28 cellular contexts compared by ENCODE assay signal in the genomic region with DNA sequence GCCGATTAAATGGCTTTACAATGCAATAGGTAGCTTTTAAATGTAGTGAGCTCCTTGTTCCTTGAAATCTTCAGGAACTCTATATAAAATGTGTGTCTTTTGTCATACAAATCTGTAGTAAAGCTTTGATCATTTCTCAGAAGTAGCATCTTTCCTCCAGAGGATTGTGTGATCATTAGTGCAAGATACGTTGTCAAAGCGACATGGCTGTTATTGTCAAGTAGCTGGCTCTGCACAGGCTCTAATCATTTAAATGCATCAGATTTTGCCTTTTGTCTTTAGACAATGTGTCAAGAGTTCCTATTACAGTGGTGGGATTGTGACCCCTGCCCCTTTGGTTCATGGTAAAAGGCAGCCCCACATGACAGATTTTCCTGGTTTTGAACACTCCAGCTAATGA.
"Had no signal": no experiment of that assay in that cellular context is flagged by ENCODE, and none has a peak within 500 bp of the region (broad histone marks: within the 10 kb centered on the region; RNA-seq: fewer than 3 reads in every experiment).

No MANE protein-coding gene starts in this region.

- H3K4me3 ChIP-seq: ovary, psoas muscle, right lobe of liver, sigmoid colon, stomach, thoracic aorta, thyroid gland, tibial nerve, upper lobe of left lung, vagina had no signal

- H3K4me1 Mint-ChIP-seq: naive thymus-derived CD8-positive, alpha-beta T cell; nephron progenitor cell had no signal

- ATAC-seq: naive thymus-derived CD8-positive, alpha-beta T cell; natural killer cell treated with Interleukin-12 subunit alpha and Interleukin-12 subunit beta and Interleukin-15 and Interleukin-18, amount 100 ng/mL, for 72 hours; psoas muscle; right cardiac atrium; right lobe of liver; stimulated activated effector memory CD8-positive, alpha-beta T cell treated with anti-CD3 and anti-CD28 coated beads, Interleukin-12 subunit alpha, Interleukin-12 subunit beta, amount 100 ng/mL, for 72 hours; stimulated activated naive B cell treated with anti-CD40 and anti-IgM and Interleukin-4, amounts not matched to agents 10 μg/mL and 1 μg/mL and 100 μg/mL, for 72 hours had no signal

- H3K79me2 ChIP-seq: parathyroid adenoma had no signal

- H3K27ac ChIP-seq: ovary, parathyroid adenoma, psoas muscle, right lobe of liver, sigmoid colon, stomach, thoracic aorta, thyroid gland, tibial nerve, upper lobe of left lung, vagina had no signal

- H3K27ac Mint-ChIP-seq: naive thymus-derived CD8-positive, alpha-beta T cell; natural killer cell treated with Interleukin-12 subunit alpha and Interleukin-12 subunit beta and Interleukin-15 and Interleukin-18, amount 100 ng/mL, for 72 hours; nephron progenitor cell; progenitor cell of endocrine pancreas; stimulated activated effector memory CD8-positive, alpha-beta T cell treated with anti-CD3 and anti-CD28 coated beads, Interleukin-12 subunit alpha, Interleukin-12 subunit beta, amount 100 ng/mL, for 72 hours; stimulated activated naive B cell treated with anti-CD40 and anti-IgM and Interleukin-4, amounts not matched to agents 10 μg/mL and 1 μg/mL and 100 μg/mL, for 72 hours; stimulated activated naive CD8-positive, alpha-beta T cell treated with anti-CD3 and anti-CD28 coated beads, Interleukin-15, Interleukin-2, amounts not matched to agents 100 ng/mL and 50 ng/mL, for 24 hours had no signal

- H3K36me3 Mint-ChIP-seq: stimulated activated effector memory CD8-positive, alpha-beta T cell treated with anti-CD3 and anti-CD28 coated beads, Interleukin-12 subunit alpha, Interleukin-12 subunit beta, amount 100 ng/mL, for 72 hours; stimulated activated naive B cell treated with anti-CD40 and anti-IgM and Interleukin-4, amounts not matched to agents 10 μg/mL and 1 μg/mL and 100 μg/mL, for 72 hours had no signal

- H3K36me3 ChIP-seq: ovary, right lobe of liver, sigmoid colon, stomach, thoracic aorta, thyroid gland, tibial nerve, upper lobe of left lung, vagina had no signal

- DNase-seq: naive thymus-derived CD8-positive, alpha-beta T cell; nephron progenitor cell; occipital lobe; ovary; posterior cingulate gyrus; psoas muscle; right cardiac atrium; right lobe of liver; sigmoid colon; small intestine; stimulated activated CD4-positive, alpha-beta T cell treated with anti-CD3 and anti-CD28 coated beads, Interleukin-15, amount 100 ng/mL, for 24 hours; stimulated activated CD4-positive, alpha-beta T cell treated with anti-CD3 and anti-CD28 coated beads, Interleukin-2, amount 100 ng/mL, for 24 hours; stimulated activated CD4-positive, alpha-beta T cell treated with anti-CD3 and anti-CD28 coated beads, Interleukin-2, amount 100 ng/mL, for 48 hours; stimulated activated CD4-positive, alpha-beta T cell treated with anti-CD3 and anti-CD28 coated beads, Interleukin-4, amount 100 ng/mL, for 24 hours; stimulated activated naive B cell treated with anti-CD40 and anti-IgM and Interleukin-4, amounts not matched to agents 10 μg/mL and 1 μg/mL and 100 μg/mL, for 72 hours; stimulated activated naive CD4-positive, alpha-beta T cell treated with Interleukin-2 at 50 U/mL for 16 hours; stomach; thyroid gland; trophoblast cell; upper lobe of left lung had no signal

- H3K27me3 Mint-ChIP-seq: progenitor cell of endocrine pancreas had no signal

- H3K9me3 ChIP-seq: ovary, psoas muscle, right lobe of liver, sigmoid colon, thoracic aorta, thyroid gland, tibial nerve, vagina had no signal

- H2AFZ ChIP-seq: parathyroid adenoma had no signal

- H3K4me3 Mint-ChIP-seq: naive thymus-derived CD8-positive, alpha-beta T cell; natural killer cell treated with Interleukin-12 subunit alpha and Interleukin-12 subunit beta and Interleukin-15 and Interleukin-18, amount 100 ng/mL, for 72 hours; nephron progenitor cell; stimulated activated effector memory CD8-positive, alpha-beta T cell treated with anti-CD3 and anti-CD28 coated beads, Interleukin-12 subunit alpha, Interleukin-12 subunit beta, amount 100 ng/mL, for 72 hours; stimulated activated naive B cell treated with anti-CD40 and anti-IgM and Interleukin-4, amounts not matched to agents 10 μg/mL and 1 μg/mL and 100 μg/mL, for 72 hours; stimulated activated naive CD8-positive, alpha-beta T cell treated with anti-CD3 and anti-CD28 coated beads, Interleukin-15, Interleukin-2, amounts not matched to agents 100 ng/mL and 50 ng/mL, for 24 hours had no signal

- H3K9ac ChIP-seq: parathyroid adenoma had no signal

- H3K27me3 ChIP-seq: ovary, right lobe of liver, sigmoid colon, stomach, thyroid gland, tibial nerve, upper lobe of left lung, vagina had no signal

- H3K4me1 ChIP-seq: parathyroid adenoma, psoas muscle, right lobe of liver, sigmoid colon, stomach, thyroid gland, tibial nerve, upper lobe of left lung, vagina had no signal
